ENCODE assay signal across 9 cellular contexts in the genomic region with DNA sequence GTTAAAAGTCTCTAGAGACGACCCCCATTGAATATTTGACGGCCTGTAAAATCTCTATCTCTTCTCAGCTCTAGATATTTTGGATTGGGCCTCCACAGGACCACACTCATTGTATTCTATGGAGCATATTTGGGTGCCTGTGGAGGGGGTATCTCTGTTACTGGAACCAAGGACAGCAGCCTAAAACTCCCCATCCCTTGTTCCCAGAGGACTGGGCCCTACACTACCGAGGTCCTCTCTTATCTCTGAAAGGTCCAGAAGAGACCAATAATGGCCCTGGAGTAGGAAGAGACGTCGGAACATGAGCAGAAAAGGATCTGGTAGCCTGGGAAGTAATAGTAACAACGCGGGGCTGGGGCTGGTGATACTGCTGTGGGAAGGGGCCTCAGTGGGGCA. TPM values are rescaled to one million over a fixed set of nuclear protein-coding genes. Genes with fewer than 3 reads are reported as not detected.
DNase-seq lines count a peak whose midpoint lies in the region; ATAC-seq, FAIRE-seq and TF ChIP-seq lines count a peak whose summit lies in the region.
"Had no signal": no experiment of that assay in that cellular context is flagged by ENCODE, and none has a peak within 500 bp of the region (broad histone marks: within the 10 kb centered on the region; RNA-seq: fewer than 3 reads in every experiment).

No MANE protein-coding gene starts in this region.

- H3K36me3 Mint-ChIP-seq in activated CD4-positive, alpha-beta T cell treated with anti-CD3 and anti-CD28 coated beads for 36 hours (ENCODE audit: low read depth): peaks cover 24% of the 10 kb centered on the region
- peaks cover 21% of the 10 kb centered on the region for H3K36me3 Mint-ChIP-seq in activated naive CD8-positive, alpha-beta T cell treated with anti-CD3 and anti-CD28 coated beads for 36 hours

- DNase-seq in activated CD4-positive, alpha-beta T cell treated with anti-CD3 and anti-CD28 coated beads for 36 hours: no peak
- DNase-seq in activated CD4-positive, alpha-beta T cell treated with anti-CD3 and anti-CD28 coated beads for 48 hours: no peak
- no peak for DNase-seq in activated naive CD8-positive, alpha-beta T cell treated with anti-CD3 and anti-CD28 coated beads for 36 hours
- no peak for DNase-seq in kidney
- no peak for DNase-seq in NCI-H345 (lab: John Stamatoyannopoulos, UW)
- no peak for DNase-seq in activated effector memory CD4-positive, alpha-beta T cell treated with Interleukin-2 at 50 U/mL for 16 hours
- no peak for DNase-seq in NCI-H1694 (lab: John Stamatoyannopoulos, UW)

- H3K4me3 ChIP-seq in kidney (ENCODE audit: low read length in 2 of 2) (peak overlapping the region; percentile 67 to 100), thymus (ENCODE audit: low read length) (peak overlapping the region; percentile 88)

- H3K27me3 Mint-ChIP-seq in activated CD4-positive, alpha-beta T cell treated with anti-CD3 and anti-CD28 coated beads for 36 hours: no peaks in the 10 kb centered on the region
- no peaks in the 10 kb centered on the region for H3K27me3 Mint-ChIP-seq in activated naive CD8-positive, alpha-beta T cell treated with anti-CD3 and anti-CD28 coated beads for 36 hours

- CTCF ChIA-PET in activated CD4-positive, alpha-beta T cell treated with anti-CD3 and anti-CD28 coated beads for 36 hours (lab: Charles Lee): interaction anchor here (0.7 to 5.7 kb wide), 9 partner anchors 10 to 191 kb away, joined by 3 to 27 read pairs (median 3); no protein-coding TSS in a partner anchor

- H3K27me3 ChIP-seq in thymus (ENCODE audit: control insufficient read depth, insufficient read depth): no peaks in the 10 kb centered on the region

- TF ChIP-seq CTCF in kidney (IDR thresholded peaks at IDR 0.05; ENCODE audit: borderline replicate concordance, extremely low read depth, insufficient read depth): no peak

- ATAC-seq in activated CD4-positive, alpha-beta T cell treated with anti-CD3 and anti-CD28 coated beads for 36 hours: no peak

- 13% methylated on average over 7 of the region's 7 CpGs for WGBS in thymus

- H3K9me3 ChIP-seq in kidney (ENCODE audit: control insufficient read depth in 1 of 2, low read length in 2 of 2): no peaks in the 10 kb centered on the region
- H3K9me3 ChIP-seq in thymus (ENCODE audit: control insufficient read depth): no peaks in the 10 kb centered on the region

- H3K36me3 ChIP-seq in kidney (ENCODE audit: control insufficient read depth in 1 of 2, insufficient read depth in 2 of 2, low read length in 2 of 2) (peaks cover 2 to 6% of the 10 kb centered on the region in 2 donors), thymus (ENCODE audit: control insufficient read depth, insufficient read depth) (peaks cover 3% of the 10 kb centered on the region)

- no peak for FAIRE-seq in kidney (lab: Jason Lieb, UNC)
- FAIRE-seq: TTC549 had no signal

- POLR2A ChIA-PET in activated CD4-positive, alpha-beta T cell treated with anti-CD3 and anti-CD28 coated beads for 36 hours (lab: Charles Lee): interaction anchor here (0.7 to 1.4 kb wide), 5 partner anchors 20 to 182 kb away, joined by 3 to 11 read pairs (median 3); a partner anchor contains a TSS

- intact Hi-C loops in activated CD4-positive, alpha-beta T cell treated with anti-CD3 and anti-CD28 coated beads for 36 hours (cut with DNase I, micrococcal nuclease): loop anchor here (1.0 to 2.0 kb wide), 12 partner anchors 29 to 1436 kb away; a partner anchor contains a TSS
- intact Hi-C loops in kidney (cut with DNase I): no loop called here

- H3K27ac Mint-ChIP-seq in activated CD4-positive, alpha-beta T cell treated with anti-CD3 and anti-CD28 coated beads for 36 hours: peak overlapping the region; percentile 87
- H3K27ac Mint-ChIP-seq in activated naive CD8-positive, alpha-beta T cell treated with anti-CD3 and anti-CD28 coated beads for 36 hours: peak overlapping the region; percentile 96

- H3K4me1 Mint-ChIP-seq in activated CD4-positive, alpha-beta T cell treated with anti-CD3 and anti-CD28 coated beads for 36 hours: peaks cover 64% of the 10 kb centered on the region
- H3K4me1 Mint-ChIP-seq in activated naive CD8-positive, alpha-beta T cell treated with anti-CD3 and anti-CD28 coated beads for 36 hours: peaks cover 58% of the 10 kb centered on the region

- peak overlapping the region; percentile 92 to 96 for H3K27ac ChIP-seq in kidney (ENCODE audit: low read depth in 2 of 2, low read length in 2 of 2)
- H3K27ac ChIP-seq in thymus (ENCODE audit: low read depth): peak overlapping the region; percentile 97

- H3K4me1 ChIP-seq in kidney (ENCODE audit: control insufficient read depth in 1 of 2, insufficient read depth in 1 of 2, low read depth in 1 of 2, low read length in 2 of 2) (peaks cover 5 to 25% of the 10 kb centered on the region in 2 donors), thymus (ENCODE audit: control insufficient read depth, insufficient read depth, low read length) (peaks cover 37% of the 10 kb centered on the region)

- H3K4me3 Mint-ChIP-seq in activated CD4-positive, alpha-beta T cell treated with anti-CD3 and anti-CD28 coated beads for 36 hours: peak overlapping the region; percentile 82
- H3K4me3 Mint-ChIP-seq in activated naive CD8-positive, alpha-beta T cell treated with anti-CD3 and anti-CD28 coated beads for 36 hours: peak overlapping the region; percentile 90

- H3K9ac ChIP-seq in kidney (ENCODE audit: low read length in 2 of 2): peak overlapping the region; percentile 61 to 98

- no peaks in the 10 kb centered on the region for H3K9me3 Mint-ChIP-seq in activated CD4-positive, alpha-beta T cell treated with anti-CD3 and anti-CD28 coated beads for 36 hours (ENCODE audit: low read depth)
- no peaks in the 10 kb centered on the region for H3K9me3 Mint-ChIP-seq in activated naive CD8-positive, alpha-beta T cell treated with anti-CD3 and anti-CD28 coated beads for 36 hours

RNA-seq across cellular contexts. Expression of a gene that starts 0.5 kb away (rescaled TPM):
- total RNA-seq in activated CD4-positive, alpha-beta T cell treated with anti-CD3 and anti-CD28 coated beads for 36 hours: 10 to 100 TPM; 49.3 to 60.9 TPM
- 10 to 100 TPM; 46.9 to 51.3 TPM for total RNA-seq in activated naive CD8-positive, alpha-beta T cell treated with anti-CD3 and anti-CD28 coated beads for 36 hours
- total RNA-seq in kidney: 35.5 TPM
- polyA plus RNA-seq in kidney (ENCODE audit: insufficient read depth, low read depth, low replicate concordance) (11.9 TPM), thymus (32.2 TPM)

RNA-seq across cellular contexts. Expression of a gene that starts 0.6 kb away (rescaled TPM):
- total RNA-seq in activated CD4-positive, alpha-beta T cell treated with anti-CD3 and anti-CD28 coated beads for 36 hours: 10 to 100 TPM; 17.5 to 28.5 TPM
- 10 to 100 TPM; 34.5 to 36.6 TPM for total RNA-seq in activated naive CD8-positive, alpha-beta T cell treated with anti-CD3 and anti-CD28 coated beads for 36 hours
- 22.8 TPM for total RNA-seq in kidney
- polyA plus RNA-seq in kidney (ENCODE audit: insufficient read depth, low read depth, low replicate concordance): 20.3 TPM
- 18.5 TPM for polyA plus RNA-seq in thymus

RNA-seq across cellular contexts. Expression of a gene that starts 29.2 kb away (rescaled TPM):
- 10 to 100 TPM; 36.5 to 41.7 TPM for total RNA-seq in activated CD4-positive, alpha-beta T cell treated with anti-CD3 and anti-CD28 coated beads for 36 hours
- total RNA-seq in activated naive CD8-positive, alpha-beta T cell treated with anti-CD3 and anti-CD28 coated beads for 36 hours: 10 to 100 TPM; 45.9 to 50.1 TPM
- total RNA-seq in kidney: 34.2 TPM
- 26.7 TPM for polyA plus RNA-seq in kidney (ENCODE audit: insufficient read depth, low read depth, low replicate concordance)
- polyA plus RNA-seq in thymus: 32.9 TPM

RNA-seq across cellular contexts. Expression of a gene that starts 54.0 kb away (rescaled TPM):
- total RNA-seq in activated CD4-positive, alpha-beta T cell treated with anti-CD3 and anti-CD28 coated beads for 36 hours: 10 to 100 TPM; 10.2 to 10.5 TPM
- total RNA-seq in activated naive CD8-positive, alpha-beta T cell treated with anti-CD3 and anti-CD28 coated beads for 36 hours: 10 to 100 TPM; 14.9 to 15.9 TPM
- total RNA-seq in kidney: 4.5 TPM
- polyA plus RNA-seq in kidney (ENCODE audit: insufficient read depth, low read depth, low replicate concordance) (3.3 TPM), thymus (2.9 TPM)
